8 cellular contexts compared by ENCODE assay signal in genomic region chr10:101030492-101031127, GRCh38. TPM values are rescaled to one million over a fixed set of nuclear protein-coding genes. Genes with fewer than 3 reads are reported as not detected.
DNase-seq lines count a peak whose midpoint lies in the region; ATAC-seq and TF ChIP-seq lines count a peak whose summit lies in the region.

No MANE protein-coding gene starts in this region.

- peaks cover 5% of the 10 kb centered on the region for H3K36me3 Mint-ChIP-seq in activated CD4-positive, alpha-beta T cell treated with anti-CD3 and anti-CD28 coated beads, Interleukin-2, amount 10 ng/mL, durations not matched to agents 7 days and 5 days (ENCODE audit: low read depth)
- peaks cover 2% of the 10 kb centered on the region for H3K36me3 Mint-ChIP-seq in activated naive CD8-positive, alpha-beta T cell treated with anti-CD3 and anti-CD28 coated beads, Interleukin-2, amount 10 ng/mL, durations not matched to agents 7 days and 5 days

- H3K27me3 ChIP-seq in layer of hippocampus (ENCODE audit: control insufficient read depth, insufficient read depth, low read length) (no peaks in the 10 kb centered on the region), testis (no peaks in the 10 kb centered on the region)

- 9 to 31% methylated on average over 5 to 16 of the region's 25 CpGs for WGBS in testis, 2 donors

- peaks cover 17% of the 10 kb centered on the region for H3K4me1 Mint-ChIP-seq in activated CD4-positive, alpha-beta T cell treated with anti-CD3 and anti-CD28 coated beads, Interleukin-2, amount 10 ng/mL, durations not matched to agents 7 days and 5 days
- H3K4me1 Mint-ChIP-seq in activated naive CD8-positive, alpha-beta T cell treated with anti-CD3 and anti-CD28 coated beads, Interleukin-2, amount 10 ng/mL, durations not matched to agents 7 days and 5 days: peaks cover 20% of the 10 kb centered on the region

- no peak for TF ChIP-seq POLR2A in testis (IDR thresholded peaks at IDR 0.05)

- DNase-seq in activated CD4-positive, alpha-beta T cell treated with anti-CD3 and anti-CD28 coated beads, Interleukin-2, amount 10 ng/mL, durations not matched to agents 7 days and 5 days: no peak
- DNase-seq in activated CD4-positive, alpha-beta T cell treated with anti-CD3 and anti-CD28 coated beads for 1 hour: no peak
- no peak for DNase-seq in activated naive CD8-positive, alpha-beta T cell treated with anti-CD3 and anti-CD28 coated beads, Interleukin-2, amount 10 ng/mL, durations not matched to agents 7 days and 5 days
- DNase-seq in testis (no peak), RKO (ENCODE audit: low spot score) (no peak)

- no peak for ATAC-seq in activated naive CD8-positive, alpha-beta T cell treated with anti-CD3 and anti-CD28 coated beads, Interleukin-2, amount 10 ng/mL, durations not matched to agents 7 days and 5 days (ENCODE audit: low read depth)
- ATAC-seq in HG03135 (IDR thresholded peaks at IDR 0.05; ENCODE audit: unreplicated experiment): no peak
- ATAC-seq in HG03159 (IDR thresholded peaks at IDR 0.05; ENCODE audit: unreplicated experiment): no peak

- CTCF ChIA-PET in activated CD4-positive, alpha-beta T cell treated with anti-CD3 and anti-CD28 coated beads, Interleukin-2, amount 10 ng/mL, durations not matched to agents 7 days and 5 days (lab: Charles Lee): interaction anchor here (0.7 to 8.0 kb wide), 13 partner anchors 9 to 468 kb away, joined by 3 to 104 read pairs (median 5); partner anchors contain the start of gene KAZALD1

- H3K4me1 ChIP-seq in testis: peaks cover 11% of the 10 kb centered on the region

- H3K27ac ChIP-seq in layer of hippocampus (ENCODE audit: low read depth, low read length): peak overlapping the region; percentile 96
- peak overlapping the region; percentile 93 to 98 for H3K27ac ChIP-seq in testis

- H3K36me3 ChIP-seq in testis (ENCODE audit: low read depth, missing control alignments): no peaks in the 10 kb centered on the region

- peaks cover 12% of the 10 kb centered on the region for H3K27me3 Mint-ChIP-seq in activated CD4-positive, alpha-beta T cell treated with anti-CD3 and anti-CD28 coated beads, Interleukin-2, amount 10 ng/mL, durations not matched to agents 7 days and 5 days
- peaks cover 10% of the 10 kb centered on the region for H3K27me3 Mint-ChIP-seq in activated naive CD8-positive, alpha-beta T cell treated with anti-CD3 and anti-CD28 coated beads, Interleukin-2, amount 10 ng/mL, durations not matched to agents 7 days and 5 days

- intact Hi-C loops in testis (cut with DNase I; ENCODE audit: low total_unique reads): no loop called here

- H3K9me3 Mint-ChIP-seq in activated CD4-positive, alpha-beta T cell treated with anti-CD3 and anti-CD28 coated beads, Interleukin-2, amount 10 ng/mL, durations not matched to agents 7 days and 5 days: no peaks in the 10 kb centered on the region
- no peaks in the 10 kb centered on the region for H3K9me3 Mint-ChIP-seq in activated naive CD8-positive, alpha-beta T cell treated with anti-CD3 and anti-CD28 coated beads, Interleukin-2, amount 10 ng/mL, durations not matched to agents 7 days and 5 days

- H3K4me3 Mint-ChIP-seq in activated CD4-positive, alpha-beta T cell treated with anti-CD3 and anti-CD28 coated beads, Interleukin-2, amount 10 ng/mL, durations not matched to agents 7 days and 5 days: peak overlapping the region; percentile 76
- H3K4me3 Mint-ChIP-seq in activated naive CD8-positive, alpha-beta T cell treated with anti-CD3 and anti-CD28 coated beads, Interleukin-2, amount 10 ng/mL, durations not matched to agents 7 days and 5 days: peak overlapping the region; percentile 87

- POLR2A ChIA-PET in activated CD4-positive, alpha-beta T cell treated with anti-CD3 and anti-CD28 coated beads, Interleukin-2, amount 10 ng/mL, durations not matched to agents 7 days and 5 days (lab: Charles Lee): interaction anchor here (0.5 kb wide), 1 partner anchor 48 kb away, joined by 3 read pairs; no protein-coding TSS in a partner anchor
- POLR2A ChIA-PET in activated naive CD8-positive, alpha-beta T cell treated with anti-CD3 and anti-CD28 coated beads, Interleukin-2, amount 10 ng/mL, durations not matched to agents 7 days and 5 days (lab: Charles Lee): interaction anchor here (0.5 to 3.2 kb wide), 10 partner anchors 7 to 117 kb away, joined by 3 to 33 read pairs (median 4); partner anchors contain the start of gene SLF2

- no peak for TF ChIP-seq CTCF in testis (IDR thresholded peaks at IDR 0.05)

- H3K27ac Mint-ChIP-seq in activated CD4-positive, alpha-beta T cell treated with anti-CD3 and anti-CD28 coated beads, Interleukin-2, amount 10 ng/mL, durations not matched to agents 7 days and 5 days: peak overlapping the region; percentile 88
- peak overlapping the region; percentile 95 for H3K27ac Mint-ChIP-seq in activated naive CD8-positive, alpha-beta T cell treated with anti-CD3 and anti-CD28 coated beads, Interleukin-2, amount 10 ng/mL, durations not matched to agents 7 days and 5 days

- H3K4me3 ChIP-seq in testis: peak overlapping the region; percentile 72 to 73

- H3K9me3 ChIP-seq in testis: no peaks in the 10 kb centered on the region

RNA-seq across cellular contexts. Expression of gene PDZD7, which starts 0.3 kb away (rescaled TPM):
- under 1 TPM; 0.65 to 0.74 TPM for total RNA-seq in activated CD4-positive, alpha-beta T cell treated with anti-CD3 and anti-CD28 coated beads, Interleukin-2, amount 10 ng/mL, durations not matched to agents 7 days and 5 days
- total RNA-seq in activated naive CD8-positive, alpha-beta T cell treated with anti-CD3 and anti-CD28 coated beads, Interleukin-2, amount 10 ng/mL, durations not matched to agents 7 days and 5 days: 1 to 10 TPM; 1.1 to 1.4 TPM
- 1 to 10 TPM; 2.2 to 3.5 TPM for total RNA-seq in testis
- 1.6 TPM for polyA plus RNA-seq in testis (ENCODE audit: insufficient read depth, low read depth, low replicate concordance)

RNA-seq across cellular contexts. Expression of gene SFXN3, which starts 0.4 kb away (rescaled TPM):
- total RNA-seq in activated CD4-positive, alpha-beta T cell treated with anti-CD3 and anti-CD28 coated beads, Interleukin-2, amount 10 ng/mL, durations not matched to agents 7 days and 5 days: 10 to 100 TPM; 39.5 to 43.5 TPM
- 10 to 100 TPM; 66.1 to 68.6 TPM for total RNA-seq in activated naive CD8-positive, alpha-beta T cell treated with anti-CD3 and anti-CD28 coated beads, Interleukin-2, amount 10 ng/mL, durations not matched to agents 7 days and 5 days
- total RNA-seq in testis: 100 to 1,000 TPM in 1 of 2 donors, 10 to 100 TPM in 1; 70.7 to 125 TPM
- polyA plus RNA-seq in testis (ENCODE audit: insufficient read depth, low read depth, low replicate concordance): 38.5 TPM

RNA-seq across cellular contexts. Expression of gene LZTS2, which starts 31.0 kb away (rescaled TPM):
- total RNA-seq in activated CD4-positive, alpha-beta T cell treated with anti-CD3 and anti-CD28 coated beads, Interleukin-2, amount 10 ng/mL, durations not matched to agents 7 days and 5 days: 10 to 100 TPM; 17.5 to 18.8 TPM
- total RNA-seq in activated naive CD8-positive, alpha-beta T cell treated with anti-CD3 and anti-CD28 coated beads, Interleukin-2, amount 10 ng/mL, durations not matched to agents 7 days and 5 days: 10 to 100 TPM; 22.0 to 22.4 TPM
- 100 to 1,000 TPM; 133 to 158 TPM for total RNA-seq in testis
- polyA plus RNA-seq in testis (ENCODE audit: insufficient read depth, low read depth, low replicate concordance): 65.9 TPM

RNA-seq across cellular contexts. Expression of gene KAZALD1, which starts 31.2 kb away (rescaled TPM):
- under 1 TPM; 0.27 to 0.55 TPM for total RNA-seq in activated CD4-positive, alpha-beta T cell treated with anti-CD3 and anti-CD28 coated beads, Interleukin-2, amount 10 ng/mL, durations not matched to agents 7 days and 5 days
- total RNA-seq in activated naive CD8-positive, alpha-beta T cell treated with anti-CD3 and anti-CD28 coated beads, Interleukin-2, amount 10 ng/mL, durations not matched to agents 7 days and 5 days: not detected
- total RNA-seq in testis: 10 to 100 TPM in 1 of 2 donors, 1 to 10 TPM in 1; 6.4 to 11.0 TPM
- polyA plus RNA-seq in testis (ENCODE audit: insufficient read depth, low read depth, low replicate concordance): 6.8 TPM

RNA-seq across cellular contexts. Expression of gene TWNK, which starts 43.3 kb away (rescaled TPM):
- total RNA-seq in activated CD4-positive, alpha-beta T cell treated with anti-CD3 and anti-CD28 coated beads, Interleukin-2, amount 10 ng/mL, durations not matched to agents 7 days and 5 days: 10 to 100 TPM in 1 of 2 experiments, 1 to 10 TPM in 1; 9.9 to 11.6 TPM
- total RNA-seq in activated naive CD8-positive, alpha-beta T cell treated with anti-CD3 and anti-CD28 coated beads, Interleukin-2, amount 10 ng/mL, durations not matched to agents 7 days and 5 days: 10 to 100 TPM; 10.8 to 11.0 TPM
- total RNA-seq in testis: 10 to 100 TPM; 24.4 to 31.1 TPM
- polyA plus RNA-seq in testis (ENCODE audit: insufficient read depth, low read depth, low replicate concordance): 26.4 TPM

Comparison
In these comparisons a context has a peak if more than half of its experiments do, and no peak if none do; other contexts are left out.
1. RNA of gene LZTS2, which starts 31.0 kb away (total RNA-seq): 133 to 158 TPM in testis; 22.0 to 22.4 TPM in activated naive CD8-positive, alpha-beta T cell treated with anti-CD3 and anti-CD28 coated beads, Interleukin-2, amount 10 ng/mL, durations not matched to agents 7 days and 5 days and 17.5 to 18.8 TPM in activated CD4-positive, alpha-beta T cell treated with anti-CD3 and anti-CD28 coated beads, Interleukin-2, amount 10 ng/mL, durations not matched to agents 7 days and 5 days; every median in the first group is over 4 times any median in the second.